In genomic region chr2:46964835-46965560, GRCh38 we compare ENCODE assay signal across 1 cellular context.
TF ChIP-seq lines count a peak whose summit lies in the region.

No MANE protein-coding gene starts in this region.

TF ChIP-seq in H1, 55 proteins besides CTCF, POLR2A, EP300 and RAD21:
- no peak for TF ChIP-seq E2F6 (IDR thresholded peaks at IDR 0.05)
- TF ChIP-seq POU5F1 (IDR thresholded peaks at IDR 0.05; ENCODE audit: low read depth, low read length), result no peak
- TF ChIP-seq BCL11A (IDR thresholded peaks at IDR 0.05; ENCODE audit: low read depth in 2 of 2, low read length in 2 of 2), result no peak
- TF ChIP-seq SAP30 (IDR thresholded peaks at IDR 0.05; ENCODE audit: insufficient read depth, insufficient replicate concordance, low read length), result no peak
- TF ChIP-seq SP4 (IDR thresholded peaks at IDR 0.05; ENCODE audit: low read length), result no peak
- no peak for TF ChIP-seq NANOG (IDR thresholded peaks at IDR 0.05; ENCODE audit: insufficient read depth, low read depth, low read length, poor library complexity, severe bottlenecking)
- no peak for TF ChIP-seq NRF1 (IDR thresholded peaks at IDR 0.05; ENCODE audit: low read depth, low read length)
